Comparison of ENCODE assay signal across 10 cellular contexts in genomic region chr5:174735498-174736350, GRCh38. TPM values are rescaled to one million over a fixed set of nuclear protein-coding genes. Genes with fewer than 3 reads are reported as not detected.
DNase-seq lines count a peak whose midpoint lies in the region; ATAC-seq, FAIRE-seq and TF ChIP-seq lines count a peak whose summit lies in the region.
"Had no signal": no experiment of that assay in that cellular context is flagged by ENCODE, and none has a peak within 500 bp of the region (broad histone marks: within the 10 kb centered on the region; RNA-seq: fewer than 3 reads in every experiment).

No MANE protein-coding gene starts in this region.

- H3K4me3 ChIP-seq in GM12864 (ENCODE audit: low read depth, low read length) (no peak overlapping the region), endothelial cell of umbilical vein (replicated peaks in 1 of 3; ENCODE audit: insufficient read depth in 1 of 3, low read depth in 1 of 3, low read length in 3 of 3) (no peak overlapping the region)

- DNase-seq in GM12864 (ENCODE audit: low read depth) (no peak), NCI-H748 (lab: John Stamatoyannopoulos, UW; ENCODE audit: unreplicated experiment) (peak; percentile 74), endothelial cell of umbilical vein (ENCODE audit: low read depth, low spot score) (no peak), osteocyte (ENCODE audit: extremely low spot score, unreplicated experiment) (no peak), germinal center (ENCODE audit: low spot score) (no peak), T-helper 17 cell (no peak)
- DNase-seq: immature natural killer cell, NCI-H146 had no signal

- peaks cover 20 to 47% of the 10 kb centered on the region in 2 experiments for H3K27me3 ChIP-seq in endothelial cell of umbilical vein (ENCODE audit: control insufficient read depth in 2 of 2, insufficient read depth in 2 of 2, low read length in 2 of 2)

- no peak overlapping the region for H3K27ac ChIP-seq in endothelial cell of umbilical vein (ENCODE audit: insufficient read depth, low read depth, low read length)

- POLR2A ChIA-PET in endothelial cell of umbilical vein (lab: Charles Lee), result no interaction called here

- no peaks in the 10 kb centered on the region for H3K36me3 ChIP-seq in endothelial cell of umbilical vein (ENCODE audit: control insufficient read depth in 2 of 2, extremely low read depth in 1 of 2, insufficient read depth in 2 of 2, low read length in 2 of 2)

- ATAC-seq in GM18870 (IDR thresholded peaks at IDR 0.05; ENCODE audit: unreplicated experiment), result no peak
- no peak for ATAC-seq in GM18868 (IDR thresholded peaks at IDR 0.05; ENCODE audit: unreplicated experiment)
- no peak for ATAC-seq in T-helper 17 cell

- no TSS peak for BruUV-seq in endothelial cell of umbilical vein (replicated peaks; lab: Mats Ljungman, UMichigan)

- H3K9me3 ChIP-seq in endothelial cell of umbilical vein (replicated peaks; ENCODE audit: control insufficient read depth, insufficient read depth, low read length), result no peaks in the 10 kb centered on the region
- no peaks in the 10 kb centered on the region for H3K9me3 ChIP-seq in T-helper 17 cell (ENCODE audit: control insufficient read depth, low read length, poor library complexity, severe bottlenecking)

- H4K20me1 ChIP-seq in endothelial cell of umbilical vein (replicated peaks; ENCODE audit: control insufficient read depth, extremely low read depth, insufficient read depth, low read length), result no peaks in the 10 kb centered on the region

- no peak for FAIRE-seq in endothelial cell of umbilical vein (lab: Jason Lieb, UNC)

- H3K4me1 Mint-ChIP-seq in osteocyte (ENCODE audit: unreplicated experiment), result peaks cover 37% of the 10 kb centered on the region
- H3K4me1 Mint-ChIP-seq in T-helper 17 cell, result peaks cover 8% of the 10 kb centered on the region
- H3K4me1 Mint-ChIP-seq: immature natural killer cell had no signal

- H3K4me3 Mint-ChIP-seq in osteocyte (ENCODE audit: unreplicated experiment), result peak overlapping the region; percentile 76
- no peak overlapping the region for H3K4me3 Mint-ChIP-seq in T-helper 17 cell
- H3K4me3 Mint-ChIP-seq: immature natural killer cell had no signal

- H3K9ac ChIP-seq in endothelial cell of umbilical vein (replicated peaks; ENCODE audit: extremely low read depth, insufficient read depth, low read length), result no peak overlapping the region

- no peaks in the 10 kb centered on the region for H3K79me2 ChIP-seq in endothelial cell of umbilical vein (ENCODE audit: control insufficient read depth, insufficient read depth, low read length)

- no peaks in the 10 kb centered on the region for H3K9me3 Mint-ChIP-seq in osteocyte (ENCODE audit: unreplicated experiment)

- H3K4me1 ChIP-seq in endothelial cell of umbilical vein (ENCODE audit: control insufficient read depth, extremely low read depth, insufficient read depth, low read length), result no peaks in the 10 kb centered on the region

- no peak for TF ChIP-seq POLR2A in endothelial cell of umbilical vein (IDR thresholded peaks at IDR 0.05; ENCODE audit: low read depth, low read length)

- H3K36me3 Mint-ChIP-seq in osteocyte (ENCODE audit: unreplicated experiment) (peaks cover 10% of the 10 kb centered on the region), T-helper 17 cell (ENCODE audit: low read depth) (peaks cover 8% of the 10 kb centered on the region)

- no peaks in the 10 kb centered on the region for H3K9me1 ChIP-seq in endothelial cell of umbilical vein (replicated peaks; ENCODE audit: control insufficient read depth, extremely low read depth, insufficient read depth, low read length)

- dilution Hi-C loops in endothelial cell of umbilical vein (cut with MboI; ENCODE audit: extremely low pct_ligation_motif_present, low sequenced_read_pairs), result no loop called here

- CTCF ChIA-PET in endothelial cell of umbilical vein (lab: Charles Lee), result no interaction called here

- H3K4me2 ChIP-seq in endothelial cell of umbilical vein (ENCODE audit: insufficient read depth, low read length), result no peak overlapping the region

- H3K27ac Mint-ChIP-seq in osteocyte (ENCODE audit: unreplicated experiment), result no peak overlapping the region
- no peak overlapping the region for H3K27ac Mint-ChIP-seq in T-helper 17 cell
- H3K27ac Mint-ChIP-seq: immature natural killer cell had no signal

- intact Hi-C loops in endothelial cell of umbilical vein (cut with micrococcal nuclease), result loop anchor here (1.0 kb wide), 1 partner anchor 316 kb away; no protein-coding TSS in a partner anchor

- TF ChIP-seq CTCF in GM12864 (IDR thresholded peaks at IDR 0.05; ENCODE audit: low read depth, low read length, missing control alignments), result peak; percentile 32
- no peak for TF ChIP-seq CTCF in endothelial cell of umbilical vein (IDR thresholded peaks at IDR 0.05; ENCODE audit: extremely low read depth in 1 of 2, insufficient read depth in 1 of 2, low read depth in 1 of 2, low read length in 2 of 2)
- TF ChIP-seq CTCF in osteocyte (IDR thresholded peaks at IDR 0.05), result peak; percentile 73

- H2AFZ ChIP-seq in endothelial cell of umbilical vein (ENCODE audit: low read depth, low read length), result no peak overlapping the region

- H3K27me3 Mint-ChIP-seq in osteocyte (ENCODE audit: unreplicated experiment), result peaks cover 15% of the 10 kb centered on the region
- peaks cover 77% of the 10 kb centered on the region for H3K27me3 Mint-ChIP-seq in T-helper 17 cell

TF ChIP-seq in endothelial cell of umbilical vein, 7 proteins besides CTCF, POLR2A, EP300 and RAD21:
- TF ChIP-seq MAX (IDR thresholded peaks at IDR 0.05; ENCODE audit: insufficient read depth, insufficient read length) (no peak), EZH2 (IDR thresholded peaks at IDR 0.05; ENCODE audit: borderline replicate concordance, low read depth, low read length, severe bottlenecking) (peak; percentile 50), MYC (IDR thresholded peaks at IDR 0.05; ENCODE audit: low read depth, low read length) (no peak)

RNA-seq across cellular contexts. Expression of gene MSX2, which starts 11.3 kb away (rescaled TPM):
- total RNA-seq in endothelial cell of umbilical vein (not detected in 2 replicates), osteocyte (31.9 and 33.8 TPM in 2 replicates), T-helper 17 cell (under 1 TPM in 1 of 2 donors, not detected in 1; 0.12 TPM)
- not detected in 2 replicates for polyA plus RNA-seq in endothelial cell of umbilical vein
- not detected in 2 replicates for polyA plus RNA-seq in endothelial cell of umbilical vein (2011; cell fraction: cytosol; rRNA removed)
- polyA plus RNA-seq in endothelial cell of umbilical vein (2011; cell fraction: nucleus; rRNA removed), result not detected in 2 replicates
- polyA plus RNA-seq in endothelial cell of umbilical vein (2012), result not detected in 2 replicates
- not detected in 2 replicates for polyA minus RNA-seq in endothelial cell of umbilical vein
- 0.41 TPM for polyA minus RNA-seq in endothelial cell of umbilical vein (2011; cell fraction: cytosol; rRNA and poly(A)+ RNA removed)
- not detected in 2 replicates for polyA minus RNA-seq in endothelial cell of umbilical vein (2011; cell fraction: nucleus; rRNA and poly(A)+ RNA removed)
- polyA plus RNA-seq: immature natural killer cell had no signal

Comparison
In these comparisons a context has a peak if more than half of its experiments do, and no peak if none do; other contexts are left out.
1. CTCF ChIP-seq: peak in GM12864 (single experiment) and osteocyte (single experiment); none in endothelial cell of umbilical vein (0 of 2).
2. RNA of gene MSX2, which starts 11.3 kb away (total RNA-seq): 31.9 to 33.8 TPM in osteocyte; 0.12 TPM in T-helper 17 cell and not detected in endothelial cell of umbilical vein; every median in the first group is over 10 times any median in the second.